Comparison of ENCODE assay signal across 23 cellular contexts in the genomic region with DNA sequence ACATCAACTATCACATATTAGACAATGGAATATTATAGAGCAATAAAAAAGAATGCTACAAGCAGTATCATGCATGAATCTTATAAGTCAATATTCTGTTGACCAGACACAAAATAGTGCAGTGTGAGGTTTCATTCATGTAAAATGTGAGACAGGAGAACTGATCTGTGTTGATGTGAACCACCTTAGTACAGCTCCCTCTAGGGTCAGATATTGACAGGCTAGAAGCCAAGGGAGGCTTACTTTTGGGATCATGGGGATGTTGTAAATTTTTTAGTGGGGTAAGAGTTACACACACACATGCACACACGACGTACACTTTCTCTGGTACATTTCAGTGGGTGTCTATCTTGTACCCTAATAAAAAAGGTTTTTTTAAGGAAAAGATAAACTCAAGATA.
DNase-seq lines count a peak whose midpoint lies in the region; ATAC-seq and TF ChIP-seq lines count a peak whose summit lies in the region.
"Had no signal": no experiment of that assay in that cellular context is flagged by ENCODE, and none has a peak within 500 bp of the region (broad histone marks: within the 10 kb centered on the region; RNA-seq: fewer than 3 reads in every experiment).

No MANE protein-coding gene starts in this region.

- H3K36me3 ChIP-seq in WERI-Rb-1: no peaks in the 10 kb centered on the region

- peaks cover under 1% of the 10 kb centered on the region; the same call in 1 of the 2 replicates for H3K27me3 Mint-ChIP-seq in H9 (ENCODE audit: low read depth)
- peaks cover 10% of the 10 kb centered on the region for H3K27me3 Mint-ChIP-seq in type B pancreatic cell
- H3K27me3 Mint-ChIP-seq: B cell had no signal

- ATAC-seq in HG03378 (IDR thresholded peaks at IDR 0.05; ENCODE audit: unreplicated experiment): no peak
- ATAC-seq: CD8-positive, alpha-beta T cell; Panc1 had no signal

- H3K23ac ChIP-seq in H9 (ENCODE audit: insufficient read length, low read depth, low read length): no peak overlapping the region

- no peak overlapping the region for H2AFZ ChIP-seq in H9 (ENCODE audit: low read length)

- H3K36me3 Mint-ChIP-seq in H9 (ENCODE audit: insufficient read depth in 1 of 3, low read depth in 3 of 3) (peaks cover 0 to 9% (median under 1%) of the 10 kb centered on the region in 3 experiments; a peak in 3 of 7 replicates), type B pancreatic cell (no peaks in the 10 kb centered on the region)
- H3K36me3 Mint-ChIP-seq: CD8-positive, alpha-beta T cell had no signal

- H3K4me3 ChIP-seq in NB4 (ENCODE audit: low read depth, low read length) (no peak overlapping the region), WERI-Rb-1 (ENCODE audit: low read depth, low read length) (no peak overlapping the region)

- H3K79me2 ChIP-seq in H9 (ENCODE audit: insufficient read depth, low read length): no peaks in the 10 kb centered on the region

- no peaks in the 10 kb centered on the region for H3K79me1 ChIP-seq in H9 (ENCODE audit: insufficient read depth, low read depth, low read length, poor library complexity, severe bottlenecking)

- no peak overlapping the region for H2BK120ac ChIP-seq in H9 (ENCODE audit: low read depth, low read length, poor library complexity, severe bottlenecking)

- no peaks in the 10 kb centered on the region for H3K4me1 ChIP-seq in H9 (ENCODE audit: insufficient read depth, low read length)

- no peak overlapping the region for H3K4ac ChIP-seq in H9 (ENCODE audit: low read depth, low read length)

- H3K9me3 Mint-ChIP-seq in H9: peaks cover 5 to 72% of the 10 kb centered on the region in 2 experiments
- H3K9me3 Mint-ChIP-seq in type B pancreatic cell: no peaks in the 10 kb centered on the region

- TF ChIP-seq POLR2A in NB4 (IDR thresholded peaks at IDR 0.05; ENCODE audit: extremely low read depth, insufficient read length): no peak

- H3K27ac ChIP-seq in H9 (ENCODE audit: insufficient read length, low read depth, low read length): no peak overlapping the region
- H3K27ac ChIP-seq in WERI-Rb-1: no peak overlapping the region
- H3K27ac ChIP-seq: C4-2B, RWPE1 had no signal

- H3K27me3 ChIP-seq in H9 (ENCODE audit: insufficient read depth, low read length) (no peaks in the 10 kb centered on the region), WERI-Rb-1 (ENCODE audit: insufficient read depth, low read depth, severe bottlenecking) (no peaks in the 10 kb centered on the region)

- WGBS in H9 (ENCODE audit: extremely low coverage, insufficient read length, low lambda C conversion rate): no CpG with 5 or more reads among the region's 2 CpGs

- no peak overlapping the region for H3K4me3 Mint-ChIP-seq in H9
- no peak overlapping the region for H3K4me3 Mint-ChIP-seq in type B pancreatic cell
- H3K4me3 Mint-ChIP-seq: B cell; CD8-positive, alpha-beta T cell; T-helper 1 cell treated with Interleukin-12 subunit alpha and Interleukin-12 subunit beta and Interleukin-4 antibody, amounts not matched to agents 30 μg/mL and 1 μg/mL, for 36 hours had no signal

- no peak overlapping the region for H3K9ac ChIP-seq in H9 (ENCODE audit: extremely low read depth, insufficient read length, low read length)
- H3K9ac ChIP-seq: SK-N-SH had no signal

- H3K27ac Mint-ChIP-seq in H9 (no peak overlapping the region), type B pancreatic cell (no peak overlapping the region)
- H3K27ac Mint-ChIP-seq: B cell; CD8-positive, alpha-beta T cell; T-helper 1 cell treated with Interleukin-12 subunit alpha and Interleukin-12 subunit beta and Interleukin-4 antibody, amounts not matched to agents 30 μg/mL and 1 μg/mL, for 36 hours had no signal

- H2BK15ac ChIP-seq in H9 (ENCODE audit: low read depth, low read length): no peak overlapping the region

- no peak overlapping the region for H3K14ac ChIP-seq in H9 (ENCODE audit: insufficient read depth, low read length)

- no peak overlapping the region for H4K91ac ChIP-seq in H9 (ENCODE audit: insufficient read length, low read depth, low read length)

- H3K56ac ChIP-seq in H9 (ENCODE audit: insufficient read length, low read depth, low read length): no peak overlapping the region

- H2BK20ac ChIP-seq in H9 (ENCODE audit: low read depth, low read length, poor library complexity, severe bottlenecking): no peak overlapping the region

- H2BK12ac ChIP-seq in H9 (ENCODE audit: insufficient read length, low read depth, low read length): no peak overlapping the region

- H4K5ac ChIP-seq in H9 (ENCODE audit: insufficient read length, low read depth, low read length): no peak overlapping the region

- no peak overlapping the region for H3T11ph ChIP-seq in H9 (ENCODE audit: low read length)

- no peaks in the 10 kb centered on the region for H4K20me1 ChIP-seq in H9 (ENCODE audit: control insufficient read depth, insufficient read depth, insufficient read length)

- H4K8ac ChIP-seq in H9 (replicated peaks; ENCODE audit: insufficient read length, low read depth, low read length): no peak overlapping the region

- H3K4me1 Mint-ChIP-seq in H9 (no peaks in the 10 kb centered on the region), type B pancreatic cell (ENCODE audit: unreplicated experiment) (peaks cover 9% of the 10 kb centered on the region)
- H3K4me1 Mint-ChIP-seq: B cell had no signal

- no peak overlapping the region for H2BK5ac ChIP-seq in H9 (ENCODE audit: insufficient read length, low read length)

- peak; percentile 32; the same call in 1 of the 3 replicates for TF ChIP-seq CTCF in H9 (conservative IDR thresholded peaks at IDR 0.05)
- TF ChIP-seq CTCF in NB4 (IDR thresholded peaks at IDR 0.05; ENCODE audit: low read depth, low read length): peak; percentile 14
- 0 out of 2 replicates have a peak, but pooled peaks have one; percentile 13 for TF ChIP-seq CTCF in WERI-Rb-1 (IDR thresholded peaks at IDR 0.05; ENCODE audit: low read depth, low read length)
- peak; percentile 14 for TF ChIP-seq CTCF in type B pancreatic cell (conservative IDR thresholded peaks at IDR 0.05)

- H3K18ac ChIP-seq in H9 (ENCODE audit: insufficient read length, low read depth, low read length): no peak overlapping the region

- no peak overlapping the region for H3K4me2 ChIP-seq in H9 (ENCODE audit: insufficient read depth, insufficient read length, low read length)
- H3K4me2 ChIP-seq: SK-N-SH had no signal

- H3K23me2 ChIP-seq in H9 (ENCODE audit: insufficient read length, low read depth, low read length, poor library complexity, severe bottlenecking): no peaks in the 10 kb centered on the region

- no peaks in the 10 kb centered on the region for H3K9me3 ChIP-seq in H9 (ENCODE audit: control insufficient read depth, low read depth, low read length)
- H3K9me3 ChIP-seq in WERI-Rb-1 (ENCODE audit: severe bottlenecking): no peaks in the 10 kb centered on the region
- H3K9me3 ChIP-seq: SK-N-SH had no signal

- DNase-seq in H9 (no peak), NB4 (ENCODE audit: low read depth) (no peak), WERI-Rb-1 (no peak), type B pancreatic cell (ENCODE audit: extremely low spot score, unreplicated experiment) (no peak)
- DNase-seq in effector CD8-positive, alpha-beta T cell (lab: John Stamatoyannopoulos, UW): no peak
- DNase-seq in effector CD4-positive, alpha-beta T cell: no peak
- DNase-seq: CD8-positive, alpha-beta T cell; DMS79 treated with DMSO at 0.1 percent for 48 hours; HCEC 1CT; Karpas-422; NCI-H1105 treated with DMSO at 0.1 percent for 48 hours; NCI-H146; NCI-H2029; NCI-H446 treated with DMSO at 0.1 percent for 48 hours; NCI-H526; SHP77; SK-N-SH had no signal

- no peak overlapping the region for H2AK5ac ChIP-seq in H9 (ENCODE audit: insufficient read length, low read length)
